17 cellular contexts compared by ENCODE assay signal in genomic region chr4:113701156-113701555, GRCh38.
"Had no signal": no experiment of that assay in that cellular context is flagged by ENCODE, and none has a peak within 500 bp of the region (broad histone marks: within the 10 kb centered on the region; RNA-seq: fewer than 3 reads in every experiment).

No MANE protein-coding gene starts in this region.

- H3K27ac ChIP-seq: cardiac muscle cell, esophagus squamous epithelium, hepatocyte, tibial nerve, uterus had no signal

- H3K4me3 ChIP-seq: cardiac muscle cell, esophagus squamous epithelium, hepatocyte, tibial nerve, uterus had no signal

- ATAC-seq: activated CD8-positive, alpha-beta memory T cell treated with anti-CD3 and anti-CD28 coated beads, Interleukin-2, amount 10 ng/mL, durations not matched to agents 7 days and 5 days; effector memory CD8-positive, alpha-beta T cell; left cardiac atrium; natural killer cell treated with Interleukin-12 subunit alpha and Interleukin-12 subunit beta and Interleukin-15 and Interleukin-18, amount 100 ng/mL, for 72 hours; stimulated activated naive CD8-positive, alpha-beta T cell treated with anti-CD3 and anti-CD28 coated beads, Interleukin-15, Interleukin-2, amounts not matched to agents 100 U/mL and 50 U/mL, for 24 hours had no signal

- H3K4me2 ChIP-seq: hepatocyte had no signal

- H3K4me3 Mint-ChIP-seq: activated CD4-positive, alpha-beta memory T cell treated with anti-CD3 and anti-CD28 coated beads for 36 hours; activated CD8-positive, alpha-beta memory T cell treated with anti-CD3 and anti-CD28 coated beads, Interleukin-2, amount 10 ng/mL, durations not matched to agents 7 days and 5 days; effector memory CD8-positive, alpha-beta T cell; natural killer cell treated with Interleukin-12 subunit alpha and Interleukin-12 subunit beta and Interleukin-15 and Interleukin-18, amount 100 ng/mL, for 72 hours; T-helper 2 cell treated with Interferon-gamma antibody and Interleukin-4, amounts not matched to agents 5 μg/mL and 100 μg/mL, for 36 hours had no signal

- H3K27ac Mint-ChIP-seq: activated CD4-positive, alpha-beta memory T cell treated with anti-CD3 and anti-CD28 coated beads for 36 hours; activated CD8-positive, alpha-beta memory T cell treated with anti-CD3 and anti-CD28 coated beads, Interleukin-2, amount 10 ng/mL, durations not matched to agents 7 days and 5 days; activated T-helper 2 cell treated with anti-CD3 and anti-CD28 coated beads, Interferon-gamma antibody, Interleukin-2, Interleukin-4, amounts not matched to agents 10 μg/mL and 5 μg/mL and 100 μg/mL, durations not matched to agents 14 hours and 24 hours and 36 hours; effector memory CD8-positive, alpha-beta T cell; natural killer cell treated with Interleukin-12 subunit alpha and Interleukin-12 subunit beta and Interleukin-15 and Interleukin-18, amount 100 ng/mL, for 72 hours; T-helper 2 cell treated with Interferon-gamma antibody and Interleukin-4, amounts not matched to agents 5 μg/mL and 100 μg/mL, for 36 hours had no signal

- H3K9me3 Mint-ChIP-seq: activated CD4-positive, alpha-beta memory T cell treated with anti-CD3 and anti-CD28 coated beads for 36 hours; activated T-helper 2 cell treated with anti-CD3 and anti-CD28 coated beads, Interferon-gamma antibody, Interleukin-2, Interleukin-4, amounts not matched to agents 10 μg/mL and 5 μg/mL and 100 μg/mL, durations not matched to agents 14 hours and 24 hours and 36 hours; effector memory CD8-positive, alpha-beta T cell; natural killer cell treated with Interleukin-12 subunit alpha and Interleukin-12 subunit beta and Interleukin-15 and Interleukin-18, amount 100 ng/mL, for 72 hours; T-helper 2 cell treated with Interferon-gamma antibody and Interleukin-4, amounts not matched to agents 5 μg/mL and 100 μg/mL, for 36 hours had no signal

- H3K9me3 ChIP-seq: esophagus squamous epithelium, tibial nerve, uterus had no signal

- H3K27me3 Mint-ChIP-seq: activated CD4-positive, alpha-beta memory T cell treated with anti-CD3 and anti-CD28 coated beads for 36 hours; activated CD8-positive, alpha-beta memory T cell treated with anti-CD3 and anti-CD28 coated beads, Interleukin-2, amount 10 ng/mL, durations not matched to agents 7 days and 5 days; effector memory CD8-positive, alpha-beta T cell; natural killer cell treated with Interleukin-12 subunit alpha and Interleukin-12 subunit beta and Interleukin-15 and Interleukin-18, amount 100 ng/mL, for 72 hours had no signal

- H2AFZ ChIP-seq: hepatocyte had no signal

- H3K36me3 Mint-ChIP-seq: natural killer cell treated with Interleukin-12 subunit alpha and Interleukin-12 subunit beta and Interleukin-15 and Interleukin-18, amount 100 ng/mL, for 72 hours had no signal

- H3K4me1 ChIP-seq: esophagus squamous epithelium, uterus had no signal

- H3K36me3 ChIP-seq: cardiac muscle cell, esophagus squamous epithelium, tibial nerve, uterus had no signal

- H3K27me3 ChIP-seq: cardiac muscle cell, esophagus squamous epithelium, hepatocyte, tibial nerve, uterus had no signal

- DNase-seq: activated CD4-positive, alpha-beta memory T cell treated with anti-CD3 and anti-CD28 coated beads for 36 hours; activated CD8-positive, alpha-beta memory T cell treated with anti-CD3 and anti-CD28 coated beads, Interleukin-2, amount 10 ng/mL, durations not matched to agents 7 days and 5 days; activated naive CD4-positive, alpha-beta T cell treated with Interleukin-2 at 50 U/mL for 16 hours; activated T-cell treated with anti-CD3 and anti-CD28 coated beads, Interleukin-2, amount 50 U/mL, for 1 hour; effector memory CD8-positive, alpha-beta T cell; esophagus squamous epithelium; left cardiac atrium; retina; stimulated activated CD4-positive, alpha-beta T cell treated with anti-CD3 and anti-CD28 coated beads, Interleukin-2, amount 100 ng/mL, for 24 hours; stimulated activated naive CD8-positive, alpha-beta T cell treated with anti-CD3 and anti-CD28 coated beads, Interleukin-15, Interleukin-2, amounts not matched to agents 100 U/mL and 50 U/mL, for 24 hours; uterus had no signal
